Comparison of ENCODE assay signal across 31 cellular contexts in the genomic region with DNA sequence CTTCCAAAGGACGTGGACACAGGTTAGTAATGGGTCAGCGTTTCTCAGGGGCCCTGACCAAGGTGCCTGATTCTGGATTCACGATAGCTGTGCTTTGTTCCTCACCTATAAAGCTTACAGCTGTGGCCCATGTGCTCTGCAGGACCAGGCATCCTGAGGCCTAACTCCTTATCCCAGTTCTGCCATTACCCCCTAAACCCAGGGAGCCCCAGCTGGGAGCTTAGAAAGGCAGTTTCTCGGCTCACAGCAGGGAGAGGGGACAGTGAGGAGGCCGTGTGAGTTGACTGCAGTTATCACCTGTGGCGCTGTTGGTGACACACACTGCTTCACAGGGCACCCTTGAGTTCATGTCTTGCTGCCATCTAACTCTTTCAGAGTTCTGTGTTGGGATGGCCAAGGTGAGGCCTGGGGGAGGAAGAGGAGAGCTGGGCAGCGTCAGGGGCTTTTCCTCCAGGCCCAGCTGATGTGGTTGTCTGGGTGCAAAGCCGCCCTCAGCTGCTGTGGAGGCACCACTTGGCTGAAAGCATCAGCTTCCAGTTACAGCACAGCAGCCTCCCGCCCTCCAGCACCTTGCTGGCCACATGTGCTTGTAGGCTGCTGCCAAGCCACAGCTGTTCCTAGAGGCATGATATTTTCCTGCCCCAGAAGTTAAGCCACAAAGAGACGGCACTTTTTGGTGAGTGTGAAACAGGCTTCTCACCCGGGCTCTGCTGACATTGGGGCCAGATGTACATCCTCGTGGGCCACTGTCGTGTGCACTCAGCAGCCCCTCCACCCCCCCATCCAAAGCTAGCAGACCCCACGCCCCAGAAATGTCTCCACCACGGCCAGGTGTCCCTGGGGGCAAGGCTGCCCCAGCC.
DNase-seq lines count a peak whose midpoint lies in the region; ATAC-seq, FAIRE-seq and TF ChIP-seq lines count a peak whose summit lies in the region.
"Had no signal": no experiment of that assay in that cellular context is flagged by ENCODE, and none has a peak within 500 bp of the region (broad histone marks: within the 10 kb centered on the region; RNA-seq: fewer than 3 reads in every experiment).

No MANE protein-coding gene starts in this region.

- in situ Hi-C loops in HepG2 (cut with HindIII; ENCODE audit: extremely low pct_ligation_motif_present, low pct_unique_long_range_greater_than_20kb), result loop anchor here (5.0 kb wide), 1 partner anchor 232 kb away; no protein-coding TSS in a partner anchor

- TF ChIP-seq POLR2A in HepG2 (IDR thresholded peaks at IDR 0.05; ENCODE audit: insufficient read depth in 1 of 2, low read depth in 2 of 2, low read length in 2 of 2), result 0 out of 4 replicates have a peak, but pooled peaks of 1 of the 2 experiments have one; percentile 6
- no peak for TF ChIP-seq POLR2A in right lobe of liver (IDR thresholded peaks at IDR 0.05)

- POLR2A ChIA-PET in HepG2 (lab: Yijun Ruan, JAX), result no interaction called here

- no peak for ATAC-seq in HepG2
- no peak for ATAC-seq in right lobe of liver
- no peak for ATAC-seq in HG03139 (IDR thresholded peaks at IDR 0.05; ENCODE audit: unreplicated experiment)
- ATAC-seq in activated T-helper 17 cell treated with anti-CD3 and anti-CD28 coated beads, Interleukin-2, amount 50 U/mL, for 72 hours (replicated peaks), result no peak
- ATAC-seq: heart left ventricle; stimulated activated naive CD8-positive, alpha-beta T cell treated with anti-CD3 and anti-CD28 coated beads, Interleukin-15, amount 100 ng/mL, for 72 hours had no signal

- H3K4me2 ChIP-seq in HepG2 (ENCODE audit: low read depth, low read length), result no peak overlapping the region

- no peaks in the 10 kb centered on the region for H3K79me2 ChIP-seq in HepG2 (ENCODE audit: insufficient read depth, low read length)

- CTCF ChIA-PET in HepG2 (lab: Yijun Ruan, JAX; ENCODE audit: low intra/inter-chr PET ratio, low total read pairs), result no interaction called here

- H3K36me3 Mint-ChIP-seq in activated T-helper 17 cell treated with anti-CD3 and anti-CD28 coated beads, Interleukin-2, amount 50 U/mL, for 72 hours (ENCODE audit: low read depth), result peaks cover 41% of the 10 kb centered on the region

- H3K9ac ChIP-seq in HepG2 (ENCODE audit: insufficient read depth, low read depth, low read length), result no peak overlapping the region

- H3K27ac ChIP-seq in HepG2 (ENCODE audit: extremely low read length, insufficient read depth, low read length) (no peak overlapping the region), right lobe of liver (no peak overlapping the region), WERI-Rb-1 (no peak overlapping the region)
- H3K27ac ChIP-seq: esophagus muscularis mucosa, heart left ventricle, ovary, thoracic aorta, vagina had no signal

- no peaks in the 10 kb centered on the region for H3K9me3 Mint-ChIP-seq in activated T-helper 17 cell treated with anti-CD3 and anti-CD28 coated beads, Interleukin-2, amount 50 U/mL, for 72 hours
- H3K9me3 Mint-ChIP-seq: nephron; stimulated activated naive CD8-positive, alpha-beta T cell treated with anti-CD3 and anti-CD28 coated beads, Interleukin-15, amount 100 ng/mL, for 72 hours had no signal

- 100% methylated on average over 5 of the region's 15 CpGs for WGBS in HepG2 (ENCODE audit: low lambda C conversion rate)
- 83% methylated on average over 4 of the region's 15 CpGs for whole genome bisulfite sequencing in right lobe of liver (ENCODE audit: insufficient coverage, low coverage, low lambda C conversion rate, missing lambda C conversion rate)

- no peak for DNase-seq in HepG2 (ENCODE audit: low spot score)
- no peak for DNase-seq in right lobe of liver
- DNase-seq in WERI-Rb-1, result peak; percentile 10
- peak; percentile 42 for DNase-seq in myocyte (ENCODE audit: low read depth)
- no peak for DNase-seq in activated CD4-positive, CD25-positive, alpha-beta regulatory T cell treated with anti-CD3 and anti-CD28 coated beads, Interleukin-2, amount 50 U/mL, for 72 hours
- DNase-seq in urothelium cell line (ENCODE audit: low spot score), result no peak
- DNase-seq: ACHN; activated CD4-positive, alpha-beta T cell treated with anti-CD3 and anti-CD28 coated beads, Interleukin-2, amount 10 ng/mL, durations not matched to agents 24 days and 14 days; activated naive CD4-positive, alpha-beta T cell treated with Interleukin-2 at 50 U/mL for 16 hours; activated T-cell treated with anti-CD3 and anti-CD28 coated beads, Interleukin-2, amount 50 U/mL, for 48 hours; Caco-2; central memory CD4-positive, alpha-beta T cell; dermis blood vessel endothelial cell; foreskin melanocyte; H7; kidney glomerular epithelial cell; NCI-H1694 treated with DMSO at 0.1 percent for 48 hours; NCI-H446 treated with DMSO at 0.1 percent for 48 hours; NCI-H82; stimulated activated CD8-positive, alpha-beta memory T cell treated with anti-CD3 and anti-CD28 coated beads, Interleukin-4, amount 100 ng/mL, for 48 hours; T1000 had no signal

- H3K4me1 ChIP-seq in HepG2 (ENCODE audit: insufficient read depth, low read length), result peaks cover 5% of the 10 kb centered on the region; the same call in 1 of the 2 replicates
- no peaks in the 10 kb centered on the region for H3K4me1 ChIP-seq in right lobe of liver
- H3K4me1 ChIP-seq: vagina had no signal

- no peak overlapping the region for H3K27ac Mint-ChIP-seq in activated T-helper 17 cell treated with anti-CD3 and anti-CD28 coated beads, Interleukin-2, amount 50 U/mL, for 72 hours
- H3K27ac Mint-ChIP-seq: activated CD4-positive, alpha-beta T cell treated with anti-CD3 and anti-CD28 coated beads, Interleukin-2, amount 10 ng/mL, durations not matched to agents 24 days and 14 days; nephron; stimulated activated naive CD8-positive, alpha-beta T cell treated with anti-CD3 and anti-CD28 coated beads, Interleukin-15, amount 100 ng/mL, for 72 hours had no signal

- FAIRE-seq in HepG2 (lab: Jason Lieb, UNC), result no peak
- FAIRE-seq in urothelium cell line (lab: Jason Lieb, UNC), result no peak

- H3K36me3 ChIP-seq in HepG2 (replicated peaks in 1 of 2; ENCODE audit: control insufficient read depth in 1 of 2, insufficient read depth in 2 of 2, low read length in 2 of 2), result peaks cover 23 to 51% of the 10 kb centered on the region in 2 experiments; a peak in 4 of 5 replicates
- peaks cover 0 to 5% (median 0%) of the 10 kb centered on the region in 4 donors for H3K36me3 ChIP-seq in right lobe of liver
- peaks cover 15% of the 10 kb centered on the region for H3K36me3 ChIP-seq in WERI-Rb-1
- H3K36me3 ChIP-seq: ovary had no signal

- TF ChIP-seq CTCF in HepG2 (CRISPR knock-in tag; IDR thresholded peaks at IDR 0.05) (no peak), right lobe of liver (IDR thresholded peaks at IDR 0.05) (no peak), WERI-Rb-1 (IDR thresholded peaks at IDR 0.05; ENCODE audit: low read depth, low read length) (no peak)

- H3K27me3 Mint-ChIP-seq in activated T-helper 17 cell treated with anti-CD3 and anti-CD28 coated beads, Interleukin-2, amount 50 U/mL, for 72 hours, result no peaks in the 10 kb centered on the region
- H3K27me3 Mint-ChIP-seq: activated CD4-positive, alpha-beta T cell treated with anti-CD3 and anti-CD28 coated beads, Interleukin-2, amount 10 ng/mL, durations not matched to agents 24 days and 14 days; stimulated activated naive CD8-positive, alpha-beta T cell treated with anti-CD3 and anti-CD28 coated beads, Interleukin-15, amount 100 ng/mL, for 72 hours had no signal

- H4K20me1 ChIP-seq in HepG2 (ENCODE audit: insufficient read depth, low read length), result no peaks in the 10 kb centered on the region

- intact Hi-C loops in HepG2 (cut with micrococcal nuclease; ENCODE audit: unreplicated experiment) (no loop called here), right lobe of liver (cut with DNase I) (loop anchor here (10.0 kb wide), 1 partner anchor 225 kb away; no protein-coding TSS in a partner anchor)

- peaks cover 14% of the 10 kb centered on the region for H3K4me1 Mint-ChIP-seq in activated T-helper 17 cell treated with anti-CD3 and anti-CD28 coated beads, Interleukin-2, amount 50 U/mL, for 72 hours

- H3K4me3 Mint-ChIP-seq in activated T-helper 17 cell treated with anti-CD3 and anti-CD28 coated beads, Interleukin-2, amount 50 U/mL, for 72 hours, result no peak overlapping the region
- H3K4me3 Mint-ChIP-seq: activated CD4-positive, alpha-beta T cell treated with anti-CD3 and anti-CD28 coated beads, Interleukin-2, amount 10 ng/mL, durations not matched to agents 24 days and 14 days; nephron; stimulated activated naive CD8-positive, alpha-beta T cell treated with anti-CD3 and anti-CD28 coated beads, Interleukin-15, amount 100 ng/mL, for 72 hours had no signal

- no peak overlapping the region for H3K4me3 ChIP-seq in HepG2 (replicated peaks in 1 of 3; ENCODE audit: insufficient read depth in 1 of 3, low read depth in 2 of 3, low read length in 3 of 3)
- H3K4me3 ChIP-seq in right lobe of liver, result no peak overlapping the region
- no peak overlapping the region for H3K4me3 ChIP-seq in WERI-Rb-1 (ENCODE audit: low read depth, low read length)
- H3K4me3 ChIP-seq: esophagus muscularis mucosa, heart left ventricle, lung, ovary, thoracic aorta, vagina had no signal

- H3K27me3 ChIP-seq in HepG2 (ENCODE audit: control insufficient read depth in 1 of 2, insufficient read depth in 2 of 2, low read length in 2 of 2), result no peaks in the 10 kb centered on the region
- no peaks in the 10 kb centered on the region for H3K27me3 ChIP-seq in right lobe of liver
- H3K27me3 ChIP-seq in WERI-Rb-1 (ENCODE audit: insufficient read depth, low read depth, severe bottlenecking), result no peaks in the 10 kb centered on the region
- H3K27me3 ChIP-seq: esophagus muscularis mucosa, heart left ventricle, ovary, vagina had no signal

- H2AFZ ChIP-seq in HepG2 (ENCODE audit: low read length), result no peak overlapping the region

- no peak for TF ChIP-seq RAD21 in HepG2 (CRISPR knock-in tag; IDR thresholded peaks at IDR 0.05)

- BruUV-seq in HepG2 (replicated peaks; lab: Mats Ljungman, UMichigan), result no TSS peak

- TF ChIP-seq EP300 in HepG2 (IDR thresholded peaks at IDR 0.05; ENCODE audit: low read depth in 2 of 2, low read length in 2 of 2), result no peak
- TF ChIP-seq EP300 in HepG2 (CRISPR knock-in tag; IDR thresholded peaks at IDR 0.05; ENCODE audit: borderline replicate concordance), result no peak

- H3K9me3 ChIP-seq in HepG2 (ENCODE audit: low read length) (no peaks in the 10 kb centered on the region), right lobe of liver (no peaks in the 10 kb centered on the region), WERI-Rb-1 (ENCODE audit: severe bottlenecking) (no peaks in the 10 kb centered on the region)
- H3K9me3 ChIP-seq: Caco-2, esophagus muscularis mucosa, heart left ventricle, ovary, thoracic aorta, vagina had no signal

TF ChIP-seq in HepG2, 621 proteins besides CTCF, POLR2A, EP300 and RAD21 (continues in another document):
- peak; percentile 65 for TF ChIP-seq RBM22 (optimal IDR thresholded peaks at IDR 0.05; ENCODE audit: low read length)

Comparison
In these comparisons a context has a peak if more than half of its experiments do, and no peak if none do; other contexts are left out.
1. DNase-seq: peak in WERI-Rb-1 (single experiment) and myocyte (single experiment); none in HepG2 (single experiment), right lobe of liver (0 of 3), activated CD4-positive, CD25-positive, alpha-beta regulatory T cell treated with anti-CD3 and anti-CD28 coated beads, Interleukin-2, amount 50 U/mL, for 72 hours (single experiment) and urothelium cell line (single experiment).